ENCODE assay signal across 8 cellular contexts in the genomic region with DNA sequence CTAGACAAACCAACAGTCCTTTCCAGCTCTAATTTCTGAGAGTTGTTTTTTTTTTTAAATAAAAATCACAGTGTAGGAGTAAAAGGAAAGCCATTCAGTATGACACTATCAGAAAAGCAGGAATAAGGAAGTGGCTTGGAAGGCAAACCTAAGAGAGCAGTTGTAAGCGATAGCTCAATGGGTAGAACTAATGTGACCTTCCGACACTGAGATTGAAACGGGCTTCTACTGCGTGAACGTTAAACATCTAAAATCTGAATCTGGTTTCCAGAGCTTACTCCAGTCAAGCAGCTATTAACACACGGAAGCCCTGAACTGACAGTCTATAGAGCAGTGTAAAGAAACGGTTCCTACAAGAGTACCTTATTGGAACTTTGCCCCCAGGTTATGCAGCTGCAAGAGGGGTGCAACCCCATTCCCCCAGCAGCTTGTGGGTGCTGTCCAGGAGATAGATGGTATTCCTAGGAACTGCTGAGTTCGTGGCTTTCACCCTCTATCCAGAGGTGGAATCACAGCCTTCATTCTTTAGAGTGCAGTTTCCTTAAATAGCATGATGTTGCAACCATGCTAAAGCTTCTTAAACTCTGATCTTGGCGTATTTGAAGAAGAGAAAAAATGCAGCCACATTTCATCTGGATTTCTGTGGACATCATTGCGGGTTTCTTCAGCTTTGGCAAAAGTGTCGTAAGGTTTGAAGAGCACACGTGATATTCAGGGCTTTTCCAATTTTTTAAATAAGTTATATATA. TPM values are rescaled to one million over a fixed set of nuclear protein-coding genes. Genes with fewer than 3 reads are reported as not detected.
DNase-seq lines count a peak whose midpoint lies in the region; FAIRE-seq and TF ChIP-seq lines count a peak whose summit lies in the region.

No MANE protein-coding gene starts in this region.

- no peaks in the 10 kb centered on the region for H3K36me3 Mint-ChIP-seq in activated naive CD4-positive, alpha-beta T cell treated with anti-CD3 and anti-CD28 coated beads, Interleukin-2, amount 50 U/mL, for 24 hours
- H3K36me3 Mint-ChIP-seq in brain, result peaks cover 2% of the 10 kb centered on the region
- H3K36me3 Mint-ChIP-seq in mesothelial cell of epicardium, result peaks cover under 1% of the 10 kb centered on the region

- peaks cover 6 to 7% of the 10 kb centered on the region in 2 donors for H3K4me1 ChIP-seq in uterus

- H3K27me3 ChIP-seq in uterus, result no peaks in the 10 kb centered on the region

- H3K9me3 ChIP-seq in uterus, result no peaks in the 10 kb centered on the region

- H3K9me3 Mint-ChIP-seq in activated naive CD4-positive, alpha-beta T cell treated with anti-CD3 and anti-CD28 coated beads, Interleukin-2, amount 50 U/mL, for 24 hours, result no peaks in the 10 kb centered on the region
- H3K9me3 Mint-ChIP-seq in brain (peaks cover 0 to 4% (median 3%) of the 10 kb centered on the region in 5 experiments), mesothelial cell of epicardium (no peaks in the 10 kb centered on the region)

- no peak for FAIRE-seq in GM12892 (lab: Jason Lieb, UNC)

- peak overlapping the region; percentile 20 to 21 for H3K4me3 ChIP-seq in uterus

- H3K27ac ChIP-seq in uterus, result peak overlapping the region; percentile 98 to 100

- TF ChIP-seq CTCF in brain (conservative IDR thresholded peaks at IDR 0.05), result no peak
- no peak for TF ChIP-seq CTCF in mesothelial cell of epicardium (IDR thresholded peaks at IDR 0.05; ENCODE audit: unreplicated experiment)
- TF ChIP-seq CTCF in uterus (IDR thresholded peaks at IDR 0.05), result no peak

- peak overlapping the region; percentile 88 for H3K4me3 Mint-ChIP-seq in activated naive CD4-positive, alpha-beta T cell treated with anti-CD3 and anti-CD28 coated beads, Interleukin-2, amount 50 U/mL, for 24 hours
- H3K4me3 Mint-ChIP-seq in brain (peak overlapping the region; percentile 86 to 92 (median 89)), mesothelial cell of epicardium (peak overlapping the region; percentile 51)

- H3K4me1 Mint-ChIP-seq in activated naive CD4-positive, alpha-beta T cell treated with anti-CD3 and anti-CD28 coated beads, Interleukin-2, amount 50 U/mL, for 24 hours, result peaks cover 42% of the 10 kb centered on the region
- H3K4me1 Mint-ChIP-seq in brain (peaks cover 74% of the 10 kb centered on the region), mesothelial cell of epicardium (peaks cover 66% of the 10 kb centered on the region)

- no peaks in the 10 kb centered on the region for H3K27me3 Mint-ChIP-seq in activated naive CD4-positive, alpha-beta T cell treated with anti-CD3 and anti-CD28 coated beads, Interleukin-2, amount 50 U/mL, for 24 hours
- H3K27me3 Mint-ChIP-seq in brain (peaks cover 8% of the 10 kb centered on the region), mesothelial cell of epicardium (ENCODE audit: low read depth) (no peaks in the 10 kb centered on the region)

- peak overlapping the region; percentile 98 for H3K27ac Mint-ChIP-seq in activated naive CD4-positive, alpha-beta T cell treated with anti-CD3 and anti-CD28 coated beads, Interleukin-2, amount 50 U/mL, for 24 hours
- H3K27ac Mint-ChIP-seq in brain (peak overlapping the region; percentile 99 to 100 (median 100)), mesothelial cell of epicardium (peak overlapping the region; percentile 100)

- DNase-seq in activated naive CD4-positive, alpha-beta T cell treated with anti-CD3 and anti-CD28 coated beads, Interleukin-2, amount 50 U/mL, for 16 hours, result no peak
- DNase-seq in NOMO-1 treated with DMSO at 0.1 percent for 48 hours (lab: John Stamatoyannopoulos, UW; ENCODE audit: unreplicated experiment), result peak; percentile 83
- no peak for DNase-seq in mesothelial cell of epicardium (ENCODE audit: low spot score in 2 of 2, unreplicated experiment in 2 of 2)
- no peak for DNase-seq in uterus
- DNase-seq in GM12892 (ENCODE audit: insufficient read length), result no peak
- no peak for DNase-seq in GDM1 (lab: John Stamatoyannopoulos, UW)

- TF ChIP-seq POLR2A in uterus (IDR thresholded peaks at IDR 0.05), result no peak
- TF ChIP-seq POLR2A in GM12892 (IDR thresholded peaks at IDR 0.05; ENCODE audit: low read depth, low read length), result no peak

- intact Hi-C loops in uterus (cut with DNase I; ENCODE audit: low total_unique reads), result no loop called here

- no peaks in the 10 kb centered on the region for H3K36me3 ChIP-seq in uterus

RNA-seq across cellular contexts. Expression of a gene that starts 3.3 kb away (rescaled TPM):
- 163 TPM for polyA plus RNA-seq in brain (ENCODE audit: insufficient read depth, low read depth, low replicate concordance)
- total RNA-seq in mesothelial cell of epicardium (130 to 134 TPM (median 130 TPM) in 3 replicates), uterus (100 to 1,000 TPM in 3 of 4 donors, 10 to 100 TPM in 1; 56.8 to 182 (median 124) TPM)
- polyA plus RNA-seq in GM12892 (2012; ENCODE audit: missing spikeins), result 63.2 TPM
